In genomic region chr16:8583712-8584111, GRCh38 we compare ENCODE assay signal across 2 cellular contexts.
A peak's percentile ranks its signal among the peaks of the same experiment; 100 is the strongest.
TF ChIP-seq lines count a peak whose summit lies in the region.

No MANE protein-coding gene starts in this region.

TF ChIP-seq in A549, 52 proteins besides CTCF, POLR2A, EP300 and RAD21:
- TF ChIP-seq USF2 (IDR thresholded peaks at IDR 0.05) (peak; percentile 51), MAZ (IDR thresholded peaks at IDR 0.05; ENCODE audit: borderline replicate concordance, low read depth, low read length) (no peak), CBX8 (IDR thresholded peaks at IDR 0.05) (no peak)
TF ChIP-seq in A549: peak in this region for 1.

TF ChIP-seq in H1, 55 proteins besides CTCF, POLR2A, EP300 and RAD21:
- TF ChIP-seq RNF2 (IDR thresholded peaks at IDR 0.05; ENCODE audit: borderline replicate concordance, low read depth, low read length, missing control alignments, poor library complexity, severe bottlenecking) = no peak
- no peak for TF ChIP-seq NRF1 (IDR thresholded peaks at IDR 0.05; ENCODE audit: low read depth, low read length)
- no peak for TF ChIP-seq CEBPB (IDR thresholded peaks at IDR 0.05; ENCODE audit: low read depth, low read length)
- TF ChIP-seq MAFK (IDR thresholded peaks at IDR 0.05; ENCODE audit: low read depth, low read length) = no peak
- no peak for TF ChIP-seq JUND (IDR thresholded peaks at IDR 0.05; ENCODE audit: low read length)
- no peak for TF ChIP-seq SIN3A (conservative IDR thresholded peaks at IDR 0.05 in 1 of 2, IDR thresholded peaks at IDR 0.05 in 1 of 2; ENCODE audit: low read depth in 1 of 2, low read length in 2 of 2)
- no peak for TF ChIP-seq BCL11A (IDR thresholded peaks at IDR 0.05; ENCODE audit: low read depth in 2 of 2, low read length in 2 of 2)
- no peak for TF ChIP-seq SAP30 (IDR thresholded peaks at IDR 0.05; ENCODE audit: insufficient read depth, insufficient replicate concordance, low read length)
- TF ChIP-seq, protein P1, sequence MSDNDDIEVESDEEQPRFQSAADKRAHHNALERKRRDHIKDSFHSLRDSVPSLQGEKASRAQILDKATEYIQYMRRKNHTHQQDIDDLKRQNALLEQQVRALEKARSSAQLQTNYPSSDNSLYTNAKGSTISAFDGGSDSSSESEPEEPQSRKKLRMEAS (IDR thresholded peaks at IDR 0.05) = peak; percentile 38; the same call in 1 of the 2 replicates
- TF ChIP-seq GABPA (IDR thresholded peaks at IDR 0.05; ENCODE audit: borderline replicate concordance, insufficient read depth, low read length) = no peak
- TF ChIP-seq SIRT6 (IDR thresholded peaks at IDR 0.05; ENCODE audit: low read length) = no peak
- TF ChIP-seq CHD1 (IDR thresholded peaks at IDR 0.05; ENCODE audit: low read depth, low read length) = no peak
- no peak for TF ChIP-seq BRCA1 (IDR thresholded peaks at IDR 0.05; ENCODE audit: low read depth, low read length)
- TF ChIP-seq, protein P2, sequence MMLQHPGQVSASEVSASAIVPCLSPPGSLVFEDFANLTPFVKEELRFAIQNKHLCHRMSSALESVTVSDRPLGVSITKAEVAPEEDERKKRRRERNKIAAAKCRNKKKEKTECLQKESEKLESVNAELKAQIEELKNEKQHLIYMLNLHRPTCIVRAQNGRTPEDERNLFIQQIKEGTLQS (IDR thresholded peaks at IDR 0.05; ENCODE audit: insufficient read depth, low read depth, low read length) = peak; percentile 43; the same call in 1 of the 2 replicates
- TF ChIP-seq SP2 (IDR thresholded peaks at IDR 0.05; ENCODE audit: low read length) = no peak
- no peak for TF ChIP-seq EGR1 (IDR thresholded peaks at IDR 0.05; ENCODE audit: borderline replicate concordance, low read depth, low read length)
- TF ChIP-seq, protein P3, sequence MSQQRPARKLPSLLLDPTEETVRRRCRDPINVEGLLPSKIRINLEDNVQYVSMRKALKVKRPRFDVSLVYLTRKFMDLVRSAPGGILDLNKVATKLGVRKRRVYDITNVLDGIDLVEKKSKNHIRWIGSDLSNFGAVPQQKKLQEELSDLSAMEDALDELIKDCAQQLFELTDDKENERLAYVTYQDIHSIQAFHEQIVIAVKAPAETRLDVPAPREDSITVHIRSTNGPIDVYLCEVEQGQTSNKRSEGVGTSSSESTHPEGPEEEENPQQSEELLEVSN (IDR thresholded peaks at IDR 0.05) = peak; percentile 56; the same call in 1 of the 2 replicates
- no peak for TF ChIP-seq SIX5 (IDR thresholded peaks at IDR 0.05; ENCODE audit: low read depth, low read length)
- TF ChIP-seq CREB1 (IDR thresholded peaks at IDR 0.05) = no peak
- TF ChIP-seq CBX8 (IDR thresholded peaks at IDR 0.05; ENCODE audit: borderline replicate concordance, low read depth, low read length) = no peak
- no peak for TF ChIP-seq KDM4A (IDR thresholded peaks at IDR 0.05; ENCODE audit: low read depth, low read length, severe bottlenecking)
- TF ChIP-seq USF2 (IDR thresholded peaks at IDR 0.05; ENCODE audit: low read length) = peak; percentile 91
- no peak for TF ChIP-seq SP4 (IDR thresholded peaks at IDR 0.05; ENCODE audit: low read length)
- TF ChIP-seq NANOG (IDR thresholded peaks at IDR 0.05; ENCODE audit: insufficient read depth, low read depth, low read length, poor library complexity, severe bottlenecking) = no peak
